In the genomic region with DNA sequence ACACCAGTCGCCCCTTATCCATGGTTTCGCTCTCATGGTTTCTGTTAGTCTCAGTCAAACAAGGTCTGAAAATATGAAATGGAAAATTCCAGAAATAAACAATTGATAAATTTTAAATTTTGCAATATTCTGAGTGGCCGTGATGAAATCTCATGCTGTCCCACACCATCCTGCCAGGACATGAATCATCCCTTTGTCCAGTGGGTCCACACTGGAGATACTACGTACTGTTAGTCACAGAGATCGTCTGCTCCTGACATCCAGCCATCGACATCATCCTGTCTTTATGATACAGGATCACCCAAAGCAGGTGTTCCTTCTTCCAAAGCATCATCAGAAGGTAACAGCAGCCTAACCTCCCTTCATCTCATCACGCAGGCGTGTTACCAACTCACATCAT, we compare ENCODE assay signal across 2 cellular contexts.
TF ChIP-seq lines count a peak whose summit lies in the region.

No MANE protein-coding gene starts in this region.

TF ChIP-seq in HCT116, 20 proteins besides CTCF, POLR2A, EP300 and RAD21:
- TF ChIP-seq EZH2phosphoT487 (IDR thresholded peaks at IDR 0.05; ENCODE audit: borderline replicate concordance) = no peak
- TF ChIP-seq SIN3A (IDR thresholded peaks at IDR 0.05; ENCODE audit: low read depth) = no peak
- no peak for TF ChIP-seq ZNF274 (IDR thresholded peaks at IDR 0.05; ENCODE audit: low read depth, low read length)
- TF ChIP-seq FOSL1 (IDR thresholded peaks at IDR 0.05; ENCODE audit: low read depth) = no peak
- TF ChIP-seq, protein P1, sequence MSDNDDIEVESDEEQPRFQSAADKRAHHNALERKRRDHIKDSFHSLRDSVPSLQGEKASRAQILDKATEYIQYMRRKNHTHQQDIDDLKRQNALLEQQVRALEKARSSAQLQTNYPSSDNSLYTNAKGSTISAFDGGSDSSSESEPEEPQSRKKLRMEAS (IDR thresholded peaks at IDR 0.05) = no peak
- TF ChIP-seq, protein P2, sequence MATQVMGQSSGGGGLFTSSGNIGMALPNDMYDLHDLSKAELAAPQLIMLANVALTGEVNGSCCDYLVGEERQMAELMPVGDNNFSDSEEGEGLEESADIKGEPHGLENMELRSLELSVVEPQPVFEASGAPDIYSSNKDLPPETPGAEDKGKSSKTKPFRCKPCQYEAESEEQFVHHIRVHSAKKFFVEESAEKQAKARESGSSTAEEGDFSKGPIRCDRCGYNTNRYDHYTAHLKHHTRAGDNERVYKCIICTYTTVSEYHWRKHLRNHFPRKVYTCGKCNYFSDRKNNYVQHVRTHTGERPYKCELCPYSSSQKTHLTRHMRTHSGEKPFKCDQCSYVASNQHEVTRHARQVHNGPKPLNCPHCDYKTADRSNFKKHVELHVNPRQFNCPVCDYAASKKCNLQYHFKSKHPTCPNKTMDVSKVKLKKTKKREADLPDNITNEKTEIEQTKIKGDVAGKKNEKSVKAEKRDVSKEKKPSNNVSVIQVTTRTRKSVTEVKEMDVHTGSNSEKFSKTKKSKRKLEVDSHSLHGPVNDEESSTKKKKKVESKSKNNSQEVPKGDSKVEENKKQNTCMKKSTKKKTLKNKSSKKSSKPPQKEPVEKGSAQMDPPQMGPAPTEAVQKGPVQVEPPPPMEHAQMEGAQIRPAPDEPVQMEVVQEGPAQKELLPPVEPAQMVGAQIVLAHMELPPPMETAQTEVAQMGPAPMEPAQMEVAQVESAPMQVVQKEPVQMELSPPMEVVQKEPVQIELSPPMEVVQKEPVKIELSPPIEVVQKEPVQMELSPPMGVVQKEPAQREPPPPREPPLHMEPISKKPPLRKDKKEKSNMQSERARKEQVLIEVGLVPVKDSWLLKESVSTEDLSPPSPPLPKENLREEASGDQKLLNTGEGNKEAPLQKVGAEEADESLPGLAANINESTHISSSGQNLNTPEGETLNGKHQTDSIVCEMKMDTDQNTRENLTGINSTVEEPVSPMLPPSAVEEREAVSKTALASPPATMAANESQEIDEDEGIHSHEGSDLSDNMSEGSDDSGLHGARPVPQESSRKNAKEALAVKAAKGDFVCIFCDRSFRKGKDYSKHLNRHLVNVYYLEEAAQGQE (IDR thresholded peaks at IDR 0.05; ENCODE audit: low read depth) = no peak
- TF ChIP-seq EGR1 (IDR thresholded peaks at IDR 0.05; ENCODE audit: low read depth) = no peak
- TF ChIP-seq, protein P3, sequence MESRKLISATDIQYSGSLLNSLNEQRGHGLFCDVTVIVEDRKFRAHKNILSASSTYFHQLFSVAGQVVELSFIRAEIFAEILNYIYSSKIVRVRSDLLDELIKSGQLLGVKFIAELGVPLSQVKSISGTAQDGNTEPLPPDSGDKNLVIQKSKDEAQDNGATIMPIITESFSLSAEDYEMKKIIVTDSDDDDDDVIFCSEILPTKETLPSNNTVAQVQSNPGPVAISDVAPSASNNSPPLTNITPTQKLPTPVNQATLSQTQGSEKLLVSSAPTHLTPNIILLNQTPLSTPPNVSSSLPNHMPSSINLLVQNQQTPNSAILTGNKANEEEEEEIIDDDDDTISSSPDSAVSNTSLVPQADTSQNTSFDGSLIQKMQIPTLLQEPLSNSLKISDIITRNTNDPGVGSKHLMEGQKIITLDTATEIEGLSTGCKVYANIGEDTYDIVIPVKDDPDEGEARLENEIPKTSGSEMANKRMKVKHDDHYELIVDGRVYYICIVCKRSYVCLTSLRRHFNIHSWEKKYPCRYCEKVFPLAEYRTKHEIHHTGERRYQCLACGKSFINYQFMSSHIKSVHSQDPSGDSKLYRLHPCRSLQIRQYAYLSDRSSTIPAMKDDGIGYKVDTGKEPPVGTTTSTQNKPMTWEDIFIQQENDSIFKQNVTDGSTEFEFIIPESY (IDR thresholded peaks at IDR 0.05; ENCODE audit: extremely low read depth, insufficient replicate concordance, low read length) = no peak
- TF ChIP-seq TCF7L2 (IDR thresholded peaks at IDR 0.05; ENCODE audit: borderline replicate concordance, extremely low read depth, insufficient read depth, insufficient read length) = no peak
- TF ChIP-seq, protein P4, sequence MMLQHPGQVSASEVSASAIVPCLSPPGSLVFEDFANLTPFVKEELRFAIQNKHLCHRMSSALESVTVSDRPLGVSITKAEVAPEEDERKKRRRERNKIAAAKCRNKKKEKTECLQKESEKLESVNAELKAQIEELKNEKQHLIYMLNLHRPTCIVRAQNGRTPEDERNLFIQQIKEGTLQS (IDR thresholded peaks at IDR 0.05) = no peak
- TF ChIP-seq CBX3 (IDR thresholded peaks at IDR 0.05; ENCODE audit: low read depth) = no peak

TF ChIP-seq in GM23338, 12 proteins besides CTCF, POLR2A, EP300 and RAD21:
- TF ChIP-seq, protein P5, sequence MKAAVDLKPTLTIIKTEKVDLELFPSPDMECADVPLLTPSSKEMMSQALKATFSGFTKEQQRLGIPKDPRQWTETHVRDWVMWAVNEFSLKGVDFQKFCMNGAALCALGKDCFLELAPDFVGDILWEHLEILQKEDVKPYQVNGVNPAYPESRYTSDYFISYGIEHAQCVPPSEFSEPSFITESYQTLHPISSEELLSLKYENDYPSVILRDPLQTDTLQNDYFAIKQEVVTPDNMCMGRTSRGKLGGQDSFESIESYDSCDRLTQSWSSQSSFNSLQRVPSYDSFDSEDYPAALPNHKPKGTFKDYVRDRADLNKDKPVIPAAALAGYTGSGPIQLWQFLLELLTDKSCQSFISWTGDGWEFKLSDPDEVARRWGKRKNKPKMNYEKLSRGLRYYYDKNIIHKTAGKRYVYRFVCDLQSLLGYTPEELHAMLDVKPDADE (IDR thresholded peaks at IDR 0.05) = no peak
- no peak for TF ChIP-seq EZH2 (IDR thresholded peaks at IDR 0.05; ENCODE audit: low read depth, unreplicated experiment)
- TF ChIP-seq ZNF114 (CRISPR knock-in tag; IDR thresholded peaks at IDR 0.05) = no peak
- no peak for TF ChIP-seq POLR2AphosphoS5 (IDR thresholded peaks at IDR 0.05; ENCODE audit: low read depth)
- TF ChIP-seq CREB1 (CRISPR knock-in tag; IDR thresholded peaks at IDR 0.05; ENCODE audit: low read depth) = no peak
- TF ChIP-seq, protein P2 (IDR thresholded peaks at IDR 0.05; ENCODE audit: unreplicated experiment) = no peak
- TF ChIP-seq JUNB (IDR thresholded peaks at IDR 0.05; ENCODE audit: unreplicated experiment) = no peak
- TF ChIP-seq STAT1 (IDR thresholded peaks at IDR 0.05; ENCODE audit: unreplicated experiment) = no peak
- TF ChIP-seq, protein P6, sequence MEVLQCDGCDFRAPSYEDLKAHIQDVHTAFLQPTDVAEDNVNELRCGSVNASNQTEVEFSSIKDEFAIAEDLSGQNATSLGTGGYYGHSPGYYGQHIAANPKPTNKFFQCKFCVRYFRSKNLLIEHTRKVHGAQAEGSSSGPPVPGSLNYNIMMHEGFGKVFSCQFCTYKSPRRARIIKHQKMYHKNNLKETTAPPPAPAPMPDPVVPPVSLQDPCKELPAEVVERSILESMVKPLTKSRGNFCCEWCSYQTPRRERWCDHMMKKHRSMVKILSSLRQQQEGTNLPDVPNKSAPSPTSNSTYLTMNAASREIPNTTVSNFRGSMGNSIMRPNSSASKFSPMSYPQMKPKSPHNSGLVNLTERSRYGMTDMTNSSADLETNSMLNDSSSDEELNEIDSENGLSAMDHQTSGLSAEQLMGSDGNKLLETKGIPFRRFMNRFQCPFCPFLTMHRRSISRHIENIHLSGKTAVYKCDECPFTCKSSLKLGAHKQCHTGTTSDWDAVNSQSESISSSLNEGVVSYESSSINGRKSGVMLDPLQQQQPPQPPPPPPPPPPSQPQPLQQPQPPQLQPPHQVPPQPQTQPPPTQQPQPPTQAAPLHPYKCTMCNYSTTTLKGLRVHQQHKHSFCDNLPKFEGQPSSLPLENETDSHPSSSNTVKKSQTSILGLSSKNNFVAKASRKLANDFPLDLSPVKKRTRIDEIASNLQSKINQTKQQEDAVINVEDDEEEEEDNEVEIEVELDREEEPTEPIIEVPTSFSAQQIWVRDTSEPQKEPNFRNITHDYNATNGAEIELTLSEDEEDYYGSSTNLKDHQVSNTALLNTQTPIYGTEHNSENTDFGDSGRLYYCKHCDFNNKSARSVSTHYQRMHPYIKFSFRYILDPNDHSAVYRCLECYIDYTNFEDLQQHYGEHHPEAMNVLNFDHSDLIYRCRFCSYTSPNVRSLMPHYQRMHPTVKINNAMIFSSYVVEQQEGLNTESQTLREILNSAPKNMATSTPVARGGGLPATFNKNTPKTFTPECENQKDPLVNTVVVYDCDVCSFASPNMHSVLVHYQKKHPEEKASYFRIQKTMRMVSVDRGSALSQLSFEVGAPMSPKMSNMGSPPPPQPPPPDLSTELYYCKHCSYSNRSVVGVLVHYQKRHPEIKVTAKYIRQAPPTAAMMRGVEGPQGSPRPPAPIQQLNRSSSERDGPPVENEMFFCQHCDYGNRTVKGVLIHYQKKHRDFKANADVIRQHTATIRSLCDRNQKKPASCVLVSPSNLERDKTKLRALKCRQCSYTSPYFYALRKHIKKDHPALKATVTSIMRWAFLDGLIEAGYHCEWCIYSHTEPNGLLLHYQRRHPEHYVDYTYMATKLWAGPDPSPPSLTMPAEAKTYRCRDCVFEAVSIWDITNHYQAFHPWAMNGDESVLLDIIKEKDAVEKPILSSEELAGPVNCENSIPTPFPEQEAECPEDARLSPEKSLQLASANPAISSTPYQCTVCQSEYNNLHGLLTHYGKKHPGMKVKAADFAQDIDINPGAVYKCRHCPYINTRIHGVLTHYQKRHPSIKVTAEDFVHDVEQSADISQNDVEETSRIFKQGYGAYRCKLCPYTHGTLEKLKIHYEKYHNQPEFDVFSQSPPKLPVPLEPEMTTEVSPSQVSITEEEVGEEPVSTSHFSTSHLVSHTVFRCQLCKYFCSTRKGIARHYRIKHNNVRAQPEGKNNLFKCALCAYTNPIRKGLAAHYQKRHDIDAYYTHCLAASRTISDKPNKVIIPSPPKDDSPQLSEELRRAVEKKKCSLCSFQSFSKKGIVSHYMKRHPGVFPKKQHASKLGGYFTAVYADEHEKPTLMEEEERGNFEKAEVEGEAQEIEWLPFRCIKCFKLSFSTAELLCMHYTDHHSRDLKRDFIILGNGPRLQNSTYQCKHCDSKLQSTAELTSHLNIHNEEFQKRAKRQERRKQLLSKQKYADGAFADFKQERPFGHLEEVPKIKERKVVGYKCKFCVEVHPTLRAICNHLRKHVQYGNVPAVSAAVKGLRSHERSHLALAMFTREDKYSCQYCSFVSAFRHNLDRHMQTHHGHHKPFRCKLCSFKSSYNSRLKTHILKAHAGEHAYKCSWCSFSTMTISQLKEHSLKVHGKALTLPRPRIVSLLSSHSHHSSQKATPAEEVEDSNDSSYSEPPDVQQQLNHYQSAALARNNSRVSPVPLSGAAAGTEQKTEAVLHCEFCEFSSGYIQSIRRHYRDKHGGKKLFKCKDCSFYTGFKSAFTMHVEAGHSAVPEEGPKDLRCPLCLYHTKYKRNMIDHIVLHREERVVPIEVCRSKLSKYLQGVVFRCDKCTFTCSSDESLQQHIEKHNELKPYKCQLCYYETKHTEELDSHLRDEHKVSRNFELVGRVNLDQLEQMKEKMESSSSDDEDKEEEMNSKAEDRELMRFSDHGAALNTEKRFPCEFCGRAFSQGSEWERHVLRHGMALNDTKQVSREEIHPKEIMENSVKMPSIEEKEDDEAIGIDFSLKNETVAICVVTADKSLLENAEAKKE (CRISPR knock-in tag; IDR thresholded peaks at IDR 0.05) = no peak
- TF ChIP-seq NANOG (IDR thresholded peaks at IDR 0.05; ENCODE audit: borderline replicate concordance) = no peak
- no peak for TF ChIP-seq ZNF331 (CRISPR knock-in tag; IDR thresholded peaks at IDR 0.05; ENCODE audit: low read depth)
- TF ChIP-seq EZH2phosphoT487 (IDR thresholded peaks at IDR 0.05; ENCODE audit: unreplicated experiment) = no peak
TF ChIP-seq in GM23338: peak in this region for 0.
